In the genomic region with DNA sequence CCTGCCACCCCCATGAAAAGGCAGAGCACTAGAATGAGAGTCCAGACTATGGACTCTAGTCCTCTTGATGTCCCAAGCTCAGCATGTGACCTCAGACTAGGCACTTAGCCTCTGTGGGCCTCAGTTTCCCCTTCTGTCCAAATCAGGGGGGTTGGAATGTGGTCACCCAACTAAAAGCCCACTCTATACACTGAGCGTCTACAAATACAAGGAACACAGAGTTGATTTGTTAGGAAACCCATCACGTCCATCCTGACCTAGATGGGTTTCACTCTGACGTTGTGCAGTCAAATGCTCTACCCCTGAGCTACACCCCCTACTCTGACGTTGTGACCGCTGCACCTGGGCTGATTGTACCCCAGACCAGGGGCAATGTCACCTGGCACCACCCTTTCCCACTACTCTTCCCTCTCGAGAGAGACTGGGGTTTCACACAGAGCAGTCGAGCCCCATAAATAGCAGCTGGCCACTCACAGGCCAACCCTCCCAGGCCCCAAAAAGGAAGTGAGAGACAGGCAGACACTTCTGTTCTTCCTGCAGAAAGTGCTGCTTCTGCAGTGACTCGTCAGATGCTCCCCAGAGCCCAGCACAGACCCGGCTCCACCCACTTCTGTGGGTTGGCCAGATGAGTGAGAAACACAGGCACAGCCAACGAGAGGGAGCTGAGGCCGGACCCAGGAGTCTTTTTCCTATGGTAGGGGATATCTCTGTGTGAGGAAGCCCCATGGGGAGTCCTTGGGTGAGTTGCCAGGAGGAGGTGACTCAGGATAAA, we compare ENCODE assay signal across 8 cellular contexts. TPM values are rescaled to one million over a fixed set of nuclear protein-coding genes. Genes with fewer than 3 reads are reported as not detected.
DNase-seq lines count a peak whose midpoint lies in the region; ATAC-seq and FAIRE-seq lines count a peak whose summit lies in the region.

No MANE protein-coding gene starts in this region.

- FAIRE-seq in GM19239 (lab: Jason Lieb, UNC): peak; percentile 100

- H3K4me3 Mint-ChIP-seq in immature natural killer cell: peak overlapping the region; percentile 76 to 87 (median 82)

- peak overlapping the region; percentile 13 for H3K9ac ChIP-seq in adipocyte (ENCODE audit: low read length)

- H3K36me3 Mint-ChIP-seq in immature natural killer cell: no peaks in the 10 kb centered on the region

- peak overlapping the region; percentile 88 to 99 (median 96) for H3K27ac Mint-ChIP-seq in immature natural killer cell

- peak; percentile 11 to 20 for DNase-seq in AML-193 (lab: John Stamatoyannopoulos, UW)
- peak; percentile 67 for DNase-seq in GM19239 (ENCODE audit: insufficient read length, low spot score)
- peak; percentile 21 for DNase-seq in SK-MEL-5 (ENCODE audit: low read depth, low spot score)
- DNase-seq in adipocyte (ENCODE audit: low read depth): peak; percentile 61
- peak; percentile 67 to 71 (median 71) for DNase-seq in immature natural killer cell
- peak; percentile 56 for DNase-seq in stimulated activated CD4-positive, alpha-beta T cell treated with anti-CD3 and anti-CD28 coated beads, Interleukin-4, amount 100 ng/mL, for 1 hour
- no peak for DNase-seq in epidermal melanocyte (ENCODE audit: insufficient read length, low spot score)

- peaks cover 31 to 42% of the 10 kb centered on the region in 2 donors for H3K4me1 Mint-ChIP-seq in immature natural killer cell

- H3K36me3 ChIP-seq in adipocyte (ENCODE audit: control insufficient read depth, insufficient read depth, low read length, severe bottlenecking): no peaks in the 10 kb centered on the region

- no peaks in the 10 kb centered on the region for H3K9me3 Mint-ChIP-seq in immature natural killer cell

- H3K9me3 ChIP-seq in adipocyte (ENCODE audit: control insufficient read depth, low read length): no peaks in the 10 kb centered on the region

- no peaks in the 10 kb centered on the region for H3K27me3 ChIP-seq in adipocyte (replicated peaks; ENCODE audit: control insufficient read depth, insufficient read depth, low read length)

- no peak overlapping the region for H3K4me3 ChIP-seq in adipocyte (ENCODE audit: low read length)

- in situ Hi-C loops in SK-MEL-5 (cut with HindIII; ENCODE audit: low pct_unique_long_range_greater_than_20kb, low sequenced_read_pairs): no loop called here

- peaks cover 2 to 11% (median 3%) of the 10 kb centered on the region in 3 donors for H3K27me3 Mint-ChIP-seq in immature natural killer cell (ENCODE audit: low read depth in 3 of 3)

- H3K4me1 ChIP-seq in adipocyte (ENCODE audit: control insufficient read depth, insufficient read depth, low read length): peaks cover 9% of the 10 kb centered on the region

- peak; percentile 76 for ATAC-seq in HG03175 (IDR thresholded peaks at IDR 0.05; ENCODE audit: unreplicated experiment)

RNA-seq across cellular contexts. Expression of a gene that starts 16.1 kb away (rescaled TPM):
- not detected in 2 replicates for total RNA-seq in SK-MEL-5 (2014; rRNA removed; shearing (Covaris generic))
- polyA plus RNA-seq in SK-MEL-5 (2015; cell fraction: cytosol; rRNA removed): not detected in 2 replicates
- polyA plus RNA-seq in SK-MEL-5 (2015; cell fraction: nucleus; rRNA removed): not detected in 2 replicates
- not detected for polyA plus RNA-seq in immature natural killer cell

RNA-seq across cellular contexts. Expression of a gene that starts 54.2 kb away (rescaled TPM):
- 85.5 and 87.9 TPM in 2 replicates for total RNA-seq in SK-MEL-5 (2014; rRNA removed; shearing (Covaris generic))
- 101 and 118 TPM in 2 replicates for polyA plus RNA-seq in SK-MEL-5 (2015; cell fraction: cytosol; rRNA removed)
- polyA plus RNA-seq in SK-MEL-5 (2015; cell fraction: nucleus; rRNA removed): 106 and 128 TPM in 2 replicates
- 10 to 100 TPM in 1 of 3 donors, 1 to 10 TPM in 2; 1.2 to 15.1 (median 4.2) TPM for polyA plus RNA-seq in immature natural killer cell
